In genomic region chr1:10973956-10974881, GRCh38 we compare ENCODE assay signal across 18 cellular contexts.
"Had no signal": no experiment of that assay in that cellular context is flagged by ENCODE, and none has a peak within 500 bp of the region (broad histone marks: within the 10 kb centered on the region; RNA-seq: fewer than 3 reads in every experiment).

No MANE protein-coding gene starts in this region.

- H3K9me3 ChIP-seq: body of pancreas, esophagus squamous epithelium, ovary, sigmoid colon, spleen, thoracic aorta, upper lobe of left lung had no signal

- ATAC-seq: activated CD4-positive, alpha-beta T cell treated with anti-CD3 and anti-CD28 coated beads for 36 hours; activated CD8-positive, alpha-beta memory T cell treated with anti-CD3 and anti-CD28 coated beads, Interleukin-2, amount 10 ng/mL, durations not matched to agents 7 days and 5 days; activated T-helper 17 cell treated with anti-CD3 and anti-CD28 coated beads, Interleukin-2, amount 50 U/mL, for 72 hours; body of pancreas; effector memory CD8-positive, alpha-beta T cell; left lobe of liver; stimulated activated memory B cell treated with anti-CD40 and anti-IgM and Interleukin-4, amounts not matched to agents 10 μg/mL and 1 μg/mL and 100 μg/mL, for 72 hours had no signal

- DNase-seq: activated CD4-positive, alpha-beta memory T cell treated with anti-CD3 and anti-CD28 coated beads for 36 hours; activated CD4-positive, alpha-beta T cell treated with anti-CD3 and anti-CD28 coated beads for 36 hours; activated CD8-positive, alpha-beta memory T cell treated with anti-CD3 and anti-CD28 coated beads, Interleukin-2, amount 10 ng/mL, durations not matched to agents 7 days and 5 days; activated naive CD4-positive, alpha-beta T cell treated with Interleukin-2 at 50 U/mL for 16 hours; body of pancreas; effector memory CD8-positive, alpha-beta T cell; esophagus squamous epithelium; foreskin melanocyte; spleen; stimulated activated CD4-positive, alpha-beta T cell treated with anti-CD3 and anti-CD28 coated beads, Interleukin-4, amount 100 ng/mL, for 4 hours had no signal

- H3K36me3 ChIP-seq: esophagus squamous epithelium, ovary, sigmoid colon, spleen, thoracic aorta, upper lobe of left lung had no signal

- H3K27me3 ChIP-seq: body of pancreas, ovary, sigmoid colon, upper lobe of left lung had no signal

- H3K27ac ChIP-seq: ovary, spleen, thoracic aorta, upper lobe of left lung had no signal

- H3K4me3 ChIP-seq: body of pancreas, esophagus squamous epithelium, lung, ovary, sigmoid colon, spleen, thoracic aorta, upper lobe of left lung had no signal
